In genomic region chr19:10424011-10424637, GRCh38 we compare ENCODE assay signal across 8 cellular contexts. TPM values are rescaled to one million over a fixed set of nuclear protein-coding genes. Genes with fewer than 3 reads are reported as not detected.
DNase-seq lines count a peak whose midpoint lies in the region; ATAC-seq and TF ChIP-seq lines count a peak whose summit lies in the region.

No MANE protein-coding gene starts in this region.

- H3K4me3 ChIP-seq in AG04450 (ENCODE audit: low read depth, low read length) (peak overlapping the region; percentile 58), WERI-Rb-1 (ENCODE audit: low read depth, low read length) (peak overlapping the region; percentile 46), kidney epithelial cell (ENCODE audit: low read depth, low read length) (no peak overlapping the region)

- H3K9me3 ChIP-seq in AG04450 (ENCODE audit: control insufficient read depth, insufficient read depth, low read length) = no peaks in the 10 kb centered on the region
- no peaks in the 10 kb centered on the region for H3K9me3 ChIP-seq in WERI-Rb-1 (ENCODE audit: severe bottlenecking)

- POLR2A ChIA-PET in AG04450 (lab: Yijun Ruan, JAX) = interaction anchor here (1.4 kb wide), 1 partner anchor 21 kb away, joined by 4 read pairs; the partner anchor contains the start of gene CDC37

- H3K27ac ChIP-seq in AG04450 (ENCODE audit: low read depth, low read length) = no peak overlapping the region
- H3K27ac ChIP-seq in WERI-Rb-1 = peak overlapping the region; percentile 34; the same call in 1 of the 2 replicates

- H3K36me3 ChIP-seq in WERI-Rb-1 (no peaks in the 10 kb centered on the region), kidney epithelial cell (ENCODE audit: control insufficient read depth, insufficient read depth, low read length) (no peaks in the 10 kb centered on the region)

- peaks cover 7% of the 10 kb centered on the region for H3K27me3 ChIP-seq in AG04450 (ENCODE audit: control insufficient read depth, insufficient read depth, low read length)
- peaks cover 5% of the 10 kb centered on the region for H3K27me3 ChIP-seq in WERI-Rb-1 (ENCODE audit: insufficient read depth, low read depth, severe bottlenecking)
- peaks cover 54% of the 10 kb centered on the region for H3K27me3 ChIP-seq in kidney epithelial cell (ENCODE audit: control insufficient read depth, insufficient read depth, low read length)

- TF ChIP-seq CTCF in AG04450 (IDR thresholded peaks at IDR 0.05; ENCODE audit: low read depth, low read length) = peak; percentile 82
- peak; percentile 92 for TF ChIP-seq CTCF in GM13977 (IDR thresholded peaks at IDR 0.05; ENCODE audit: extremely low read depth, insufficient read depth, missing control alignments)
- TF ChIP-seq CTCF in WERI-Rb-1 (IDR thresholded peaks at IDR 0.05; ENCODE audit: low read depth, low read length) = peak; percentile 92
- peak; percentile 94 for TF ChIP-seq CTCF in kidney epithelial cell (IDR thresholded peaks at IDR 0.05; ENCODE audit: insufficient read depth, low read length, poor library complexity, severe bottlenecking)

- in situ Hi-C loops in GM13977 (cut with MboI; ENCODE audit: low pct_unique_long_range_greater_than_20kb, low sequenced_read_pairs, unreplicated experiment) = no loop called here

- CTCF ChIA-PET in AG04450 (lab: Charles Lee) = interaction anchor here (0.5 to 1.8 kb wide), 9 partner anchors 11 to 512 kb away, joined by 3 to 17 read pairs (median 4); partner anchors contain the start of gene CDC37

- ATAC-seq in HG02678 (IDR thresholded peaks at IDR 0.05; ENCODE audit: unreplicated experiment) = no peak

- DNase-seq in AG04450 (ENCODE audit: low read depth, low spot score) = no peak
- peak; percentile 74 for DNase-seq in GM13977 (ENCODE audit: low spot score)
- DNase-seq in NCI-H1930 (lab: John Stamatoyannopoulos, UW) = peak; percentile 40 to 59
- peak; percentile 86 for DNase-seq in WERI-Rb-1
- peak; percentile 85 for DNase-seq in cerebellum (ENCODE audit: low spot score)
- no peak for DNase-seq in kidney epithelial cell (ENCODE audit: low read depth)
- DNase-seq in stimulated activated CD4-positive, alpha-beta T cell treated with anti-CD3 and anti-CD28 coated beads, Interleukin-2, amount 100 ng/mL, for 48 hours = peak; percentile 68 to 78

RNA-seq across cellular contexts. Expression of gene PDE4A, which starts 3.8 kb away (rescaled TPM):
- 2.9 and 5.1 TPM in 2 replicates for polyA plus RNA-seq in AG04450 (2011; rRNA removed)
- 9.6 and 16.3 TPM in 2 replicates for polyA minus RNA-seq in AG04450 (2011; rRNA and poly(A)+ RNA removed)
- total RNA-seq in cerebellum = 3.3 TPM
- 1.7 and 1.8 TPM in 2 replicates for total RNA-seq in kidney epithelial cell

RNA-seq across cellular contexts. Expression of gene CDC37, which starts 20.8 kb away (rescaled TPM):
- polyA plus RNA-seq in AG04450 (2011; rRNA removed) = 268 and 340 TPM in 2 replicates
- 102 and 113 TPM in 2 replicates for polyA minus RNA-seq in AG04450 (2011; rRNA and poly(A)+ RNA removed)
- total RNA-seq in cerebellum = 41.6 TPM
- total RNA-seq in kidney epithelial cell = 309 and 327 TPM in 2 replicates

RNA-seq across cellular contexts. Expression of gene TYK2, which starts 43.8 kb away (rescaled TPM):
- 29.1 and 52.8 TPM in 2 replicates for polyA plus RNA-seq in AG04450 (2011; rRNA removed)
- 34.0 and 52.4 TPM in 2 replicates for polyA minus RNA-seq in AG04450 (2011; rRNA and poly(A)+ RNA removed)
- total RNA-seq in cerebellum = 42.8 TPM
- total RNA-seq in kidney epithelial cell = 64.8 and 104 TPM in 2 replicates

Comparison
In these comparisons a context has a peak if more than half of its experiments do, and no peak if none do; other contexts are left out.
1. DNase-seq: peak in GM13977 (single experiment), NCI-H1930 (2 of 2), WERI-Rb-1 (single experiment), cerebellum (single experiment) and stimulated activated CD4-positive, alpha-beta T cell treated with anti-CD3 and anti-CD28 coated beads, Interleukin-2, amount 100 ng/mL, for 48 hours (2 of 2); none in AG04450 (single experiment) and kidney epithelial cell (single experiment).
2. Peak in every context shown above with its lines, with median percentiles within 50 percentile points of each other: CTCF ChIP-seq.